ENCODE assay signal across 17 cellular contexts in genomic region chr2:164560902-164561301, GRCh38.
DNase-seq lines count a peak whose midpoint lies in the region; ATAC-seq and TF ChIP-seq lines count a peak whose summit lies in the region.
"Had no signal": no experiment of that assay in that cellular context is flagged by ENCODE, and none has a peak within 500 bp of the region (broad histone marks: within the 10 kb centered on the region; RNA-seq: fewer than 3 reads in every experiment).

No MANE protein-coding gene starts in this region.

- H3K27me3 Mint-ChIP-seq in activated CD4-positive, alpha-beta T cell treated with anti-CD3 and anti-CD28 coated beads, Interleukin-2, amount 10 ng/mL, durations not matched to agents 24 days and 14 days = no peaks in the 10 kb centered on the region
- H3K27me3 Mint-ChIP-seq: CD4-positive, alpha-beta T cell had no signal

- H2AFZ ChIP-seq in MM.1S (ENCODE audit: low read length) = no peak overlapping the region

- no peak overlapping the region for H3K27ac ChIP-seq in coronary artery
- no peak overlapping the region for H3K27ac ChIP-seq in right cardiac atrium (ENCODE audit: low read length)
- H3K27ac ChIP-seq in testis = peak overlapping the region; percentile 2 to 65
- H3K27ac ChIP-seq in transverse colon = no peak overlapping the region
- H3K27ac ChIP-seq in MM.1S (ENCODE audit: low read length) = no peak overlapping the region

- H3K4me2 ChIP-seq in MM.1S (ENCODE audit: low read depth, low read length) = no peak overlapping the region

- H3K4me3 Mint-ChIP-seq in activated CD4-positive, alpha-beta T cell treated with anti-CD3 and anti-CD28 coated beads, Interleukin-2, amount 10 ng/mL, durations not matched to agents 24 days and 14 days = no peak overlapping the region
- H3K4me3 Mint-ChIP-seq: CD4-positive, alpha-beta T cell had no signal

- ATAC-seq in right cardiac atrium (peak; percentile 83 to 94), GM21447 (IDR thresholded peaks at IDR 0.05; ENCODE audit: unreplicated experiment) (no peak)
- ATAC-seq: K562 had no signal

- H3K36me3 ChIP-seq in testis (ENCODE audit: low read depth, missing control alignments) (no peaks in the 10 kb centered on the region), transverse colon (no peaks in the 10 kb centered on the region), MM.1S (replicated peaks; ENCODE audit: insufficient read depth, low read length) (no peaks in the 10 kb centered on the region)

- peak; percentile 9 for DNase-seq in activated CD4-positive, alpha-beta T cell treated with anti-CD3 and anti-CD28 coated beads, Interleukin-2, amount 10 ng/mL, durations not matched to agents 24 days and 14 days
- no peak for DNase-seq in activated CD4-positive, alpha-beta T cell treated with anti-CD3 and anti-CD28 coated beads, Interleukin-2, amount 50 U/mL, for 4 hours
- no peak for DNase-seq in coronary artery (ENCODE audit: low spot score)
- DNase-seq in right cardiac atrium = peak in 1 of 3 donors; percentile 41
- no peak for DNase-seq in testis
- no peak for DNase-seq in transverse colon
- no peak for DNase-seq in MM.1S
- DNase-seq: 8988T; CD4-positive, alpha-beta T cell; MV-4-11; NCI-H187; NCI-H226; NCI-H524 had no signal

- TF ChIP-seq POLR2A in testis (IDR thresholded peaks at IDR 0.05) (no peak), transverse colon (IDR thresholded peaks at IDR 0.05) (no peak)

- H3K27me3 ChIP-seq in right cardiac atrium (ENCODE audit: control insufficient read depth, insufficient read depth) = no peaks in the 10 kb centered on the region
- no peaks in the 10 kb centered on the region for H3K27me3 ChIP-seq in testis
- H3K27me3 ChIP-seq in transverse colon = no peaks in the 10 kb centered on the region
- no peaks in the 10 kb centered on the region for H3K27me3 ChIP-seq in MM.1S (replicated peaks; ENCODE audit: insufficient read depth, low read length)

- intact Hi-C loops in activated CD4-positive, alpha-beta T cell treated with anti-CD3 and anti-CD28 coated beads, Interleukin-2, amount 10 ng/mL, durations not matched to agents 24 days and 14 days (cut with micrococcal nuclease) = loop anchor here (2.0 kb wide), 1 partner anchor 156 kb away; no protein-coding TSS in a partner anchor
- intact Hi-C loops in right cardiac atrium (cut with DNase I) = loop anchor here in 2 of 4 donors (5.0 to 10.0 kb wide), 3 partner anchors 41 to 156 kb away; no protein-coding TSS in a partner anchor
- intact Hi-C loops in testis (cut with DNase I; ENCODE audit: low total_unique reads) = no loop called here
- intact Hi-C loops in transverse colon (cut with DNase I; ENCODE audit: low total_unique reads) = no loop called here

- 23% methylated on average over 2 of the region's 2 CpGs for WGBS in right cardiac atrium
- WGBS in testis, 2 donors = 33 to 35% methylated on average over 2 of the region's 2 CpGs
- 79% methylated on average over 2 of the region's 2 CpGs; no CpG with 5 or more reads in 1 of the 2 donors for WGBS in transverse colon (ENCODE audit: low coverage in 1 of 2), 2 donors

- no peaks in the 10 kb centered on the region for H4K20me1 ChIP-seq in MM.1S (ENCODE audit: insufficient read depth, low read length)

- no peaks in the 10 kb centered on the region for H3K9me3 Mint-ChIP-seq in activated CD4-positive, alpha-beta T cell treated with anti-CD3 and anti-CD28 coated beads, Interleukin-2, amount 10 ng/mL, durations not matched to agents 24 days and 14 days
- H3K9me3 Mint-ChIP-seq: CD4-positive, alpha-beta T cell had no signal

- H3K79me2 ChIP-seq in MM.1S (ENCODE audit: low read length) = no peaks in the 10 kb centered on the region

- H3K27ac Mint-ChIP-seq in activated CD4-positive, alpha-beta T cell treated with anti-CD3 and anti-CD28 coated beads, Interleukin-2, amount 10 ng/mL, durations not matched to agents 24 days and 14 days = no peak overlapping the region
- H3K27ac Mint-ChIP-seq: CD4-positive, alpha-beta T cell had no signal

- no peaks in the 10 kb centered on the region for H3K36me3 Mint-ChIP-seq in activated CD4-positive, alpha-beta T cell treated with anti-CD3 and anti-CD28 coated beads, Interleukin-2, amount 10 ng/mL, durations not matched to agents 24 days and 14 days (ENCODE audit: low read depth)

- no peak for TF ChIP-seq CTCF in coronary artery (IDR thresholded peaks at IDR 0.05)
- no peak for TF ChIP-seq CTCF in testis (IDR thresholded peaks at IDR 0.05)
- TF ChIP-seq CTCF in transverse colon (IDR thresholded peaks at IDR 0.05) = no peak
- TF ChIP-seq CTCF in MM.1S (IDR thresholded peaks at IDR 0.05; ENCODE audit: low read length) = no peak

- no peaks in the 10 kb centered on the region for H3K4me1 ChIP-seq in right cardiac atrium (ENCODE audit: control insufficient read depth, insufficient read depth, low read length)
- H3K4me1 ChIP-seq in testis = peaks cover 34% of the 10 kb centered on the region
- peaks cover 0 to 7% (median 0%) of the 10 kb centered on the region in 4 donors for H3K4me1 ChIP-seq in transverse colon
- no peaks in the 10 kb centered on the region for H3K4me1 ChIP-seq in MM.1S (ENCODE audit: low read length)

- TF ChIP-seq EP300 in transverse colon (IDR thresholded peaks at IDR 0.05; ENCODE audit: low read depth) = no peak

- H3K9me3 ChIP-seq in right cardiac atrium (ENCODE audit: control insufficient read depth, low read length) = no peaks in the 10 kb centered on the region
- no peaks in the 10 kb centered on the region for H3K9me3 ChIP-seq in testis
- H3K9me3 ChIP-seq in transverse colon = no peaks in the 10 kb centered on the region
- no peaks in the 10 kb centered on the region for H3K9me3 ChIP-seq in MM.1S (replicated peaks; ENCODE audit: insufficient read depth, low read length)
- H3K9me3 ChIP-seq: Caco-2 had no signal

- H3F3A ChIP-seq in MM.1S (ENCODE audit: insufficient read depth, low read length) = no peaks in the 10 kb centered on the region

- H3K9me2 ChIP-seq in MM.1S (replicated peaks; ENCODE audit: insufficient read depth, low read length) = no peaks in the 10 kb centered on the region

- no peaks in the 10 kb centered on the region for H3K4me1 Mint-ChIP-seq in activated CD4-positive, alpha-beta T cell treated with anti-CD3 and anti-CD28 coated beads, Interleukin-2, amount 10 ng/mL, durations not matched to agents 24 days and 14 days

- H3K4me3 ChIP-seq in coronary artery (peak overlapping the region; percentile 52), right cardiac atrium (ENCODE audit: low read length) (peak overlapping the region; percentile 45), testis (no peak overlapping the region), transverse colon (no peak overlapping the region), MM.1S (ENCODE audit: low read length) (no peak overlapping the region)
- H3K4me3 ChIP-seq: GM12878, K562 had no signal

- H3K9ac ChIP-seq in MM.1S (ENCODE audit: low read length) = no peak overlapping the region

- in situ Hi-C loops in transverse colon (cut with MboI; ENCODE audit: low pct_ligation_motif_present in 1 of 4, low pct_unique_long_range_greater_than_20kb in 1 of 4, low sequenced_read_pairs in 3 of 4) = loop anchor here in 1 of 4 donors (25.0 kb wide), 1 partner anchor 151 kb away; no protein-coding TSS in a partner anchor

Comparison
In these comparisons a context has a peak if more than half of its experiments do, and no peak if none do; other contexts are left out.
1. H3K27ac ChIP-seq: peak in testis (2 of 2); none in coronary artery (0 of 2), right cardiac atrium (single experiment), transverse colon (0 of 4) and MM.1S (single experiment).
2. H3K4me3 ChIP-seq: peak in coronary artery (single experiment) and right cardiac atrium (single experiment); none in testis (0 of 2), transverse colon (0 of 4) and MM.1S (single experiment).